In the genomic region with DNA sequence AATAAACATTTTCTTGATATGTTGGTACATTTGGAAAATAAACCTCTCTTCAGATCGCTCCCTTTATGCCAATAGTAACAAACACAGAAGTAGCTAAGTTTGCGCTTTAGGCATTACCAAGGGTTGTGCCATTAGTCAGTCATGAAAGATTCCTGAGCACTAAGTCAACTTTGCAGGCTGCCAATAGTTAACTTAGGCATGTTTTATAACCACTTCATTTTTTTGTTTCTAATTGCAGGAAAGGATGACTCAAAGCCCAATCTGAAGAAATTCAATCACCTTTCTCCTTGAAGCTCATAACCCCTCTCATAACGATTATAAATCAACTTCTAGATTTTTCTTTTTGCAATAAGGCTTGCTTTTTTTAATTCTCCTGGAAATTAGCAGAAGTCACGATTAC, we compare ENCODE assay signal across 14 cellular contexts.
DNase-seq lines count a peak whose midpoint lies in the region; TF ChIP-seq lines count a peak whose summit lies in the region.
"Had no signal": no experiment of that assay in that cellular context is flagged by ENCODE, and none has a peak within 500 bp of the region (broad histone marks: within the 10 kb centered on the region; RNA-seq: fewer than 3 reads in every experiment).

No MANE protein-coding gene starts in this region.

- CTCF ChIA-PET in mammary epithelial cell (lab: Charles Lee; ENCODE audit: low non-redundant PET), result interaction anchor here (0.8 to 1.2 kb wide), 2 partner anchors 23 to 82 kb away, joined by 3 read pairs; no protein-coding TSS in a partner anchor
- CTCF ChIA-PET in HEK293T (lab: Yijun Ruan, JAX), result no interaction called here

- H3K36me3 Mint-ChIP-seq in T-helper 2 cell treated with Interferon-gamma antibody and Interleukin-4, amounts not matched to agents 5 μg/mL and 100 μg/mL, for 36 hours (ENCODE audit: low read depth), result no peaks in the 10 kb centered on the region
- H3K36me3 Mint-ChIP-seq: type B pancreatic cell had no signal

- in situ Hi-C loops in mammary epithelial cell (cut with MboI; ENCODE audit: low sequenced_read_pairs in 2 of 2), result no loop called here

- no TSS peak for BruUV-seq in mammary epithelial cell (replicated peaks; lab: Mats Ljungman, UMichigan)

- H3K27ac ChIP-seq in ACC112 (ENCODE audit: low read depth, low read length) (peak overlapping the region; percentile 82), mammary epithelial cell (ENCODE audit: insufficient read depth, low read depth, low read length) (peak overlapping the region; percentile 53)
- H3K27ac ChIP-seq: A549 had no signal

- H3K36me3 ChIP-seq in ACC112 (ENCODE audit: insufficient read depth, low read length) (no peaks in the 10 kb centered on the region), mammary epithelial cell (ENCODE audit: insufficient read depth, low read length) (no peaks in the 10 kb centered on the region), kidney epithelial cell (ENCODE audit: control insufficient read depth, insufficient read depth, low read length) (no peaks in the 10 kb centered on the region)

- peak overlapping the region; percentile 61 for H3K4me2 ChIP-seq in mammary epithelial cell (ENCODE audit: insufficient read depth, low read depth, low read length)
- H3K4me2 ChIP-seq: A549 had no signal

- no peaks in the 10 kb centered on the region for H3K79me2 ChIP-seq in ACC112 (ENCODE audit: control insufficient read depth, insufficient read depth, low read length, unreplicated experiment)
- H3K79me2 ChIP-seq in mammary epithelial cell (ENCODE audit: insufficient read depth, low read length), result no peaks in the 10 kb centered on the region

- no peak overlapping the region for H3K27ac Mint-ChIP-seq in T-helper 2 cell treated with Interferon-gamma antibody and Interleukin-4, amounts not matched to agents 5 μg/mL and 100 μg/mL, for 36 hours
- H3K27ac Mint-ChIP-seq: type B pancreatic cell had no signal

- no peak overlapping the region for H2AFZ ChIP-seq in ACC112 (ENCODE audit: low read length, unreplicated experiment)
- no peak overlapping the region for H2AFZ ChIP-seq in mammary epithelial cell (ENCODE audit: low read depth, low read length)

- H4K20me1 ChIP-seq in mammary epithelial cell (ENCODE audit: insufficient read depth, low read length), result no peaks in the 10 kb centered on the region

- TF ChIP-seq CTCF in mammary epithelial cell (conservative IDR thresholded peaks at IDR 0.05 in 1 of 2, IDR thresholded peaks at IDR 0.05 in 1 of 2; ENCODE audit: extremely low read depth in 1 of 2, insufficient read depth in 1 of 2, low read depth in 1 of 2, low read length in 2 of 2) (no peak), kidney epithelial cell (IDR thresholded peaks at IDR 0.05; ENCODE audit: insufficient read depth, low read length, poor library complexity, severe bottlenecking) (no peak), GM20000 (IDR thresholded peaks at IDR 0.05; ENCODE audit: extremely low read depth, missing control alignments) (no peak)

- peak overlapping the region; percentile 43; the same call in 1 of the 2 replicates for H3K4me3 ChIP-seq in ACC112 (ENCODE audit: low read depth, low read length)
- no peak overlapping the region for H3K4me3 ChIP-seq in mammary epithelial cell (replicated peaks in 1 of 3; ENCODE audit: insufficient read depth in 1 of 3, low read depth in 2 of 3, low read length in 3 of 3)
- no peak overlapping the region for H3K4me3 ChIP-seq in kidney epithelial cell (ENCODE audit: low read depth, low read length)
- H3K4me3 ChIP-seq: A549 had no signal

- intact Hi-C loops in mammary epithelial cell (cut with micrococcal nuclease), result loop anchor here (2.0 kb wide), 1 partner anchor 38 kb away; no protein-coding TSS in a partner anchor

- no peaks in the 10 kb centered on the region for H3K4me1 Mint-ChIP-seq in T-helper 2 cell treated with Interferon-gamma antibody and Interleukin-4, amounts not matched to agents 5 μg/mL and 100 μg/mL, for 36 hours (ENCODE audit: low read depth)
- H3K4me1 Mint-ChIP-seq: neural crest cell had no signal

- no peaks in the 10 kb centered on the region for H3K9me3 Mint-ChIP-seq in T-helper 2 cell treated with Interferon-gamma antibody and Interleukin-4, amounts not matched to agents 5 μg/mL and 100 μg/mL, for 36 hours
- H3K9me3 Mint-ChIP-seq: neural crest cell, type B pancreatic cell had no signal

- no peak overlapping the region for H3K4me3 Mint-ChIP-seq in T-helper 2 cell treated with Interferon-gamma antibody and Interleukin-4, amounts not matched to agents 5 μg/mL and 100 μg/mL, for 36 hours
- H3K4me3 Mint-ChIP-seq: neural crest cell, type B pancreatic cell had no signal

- POLR2A ChIA-PET in HEK293T (lab: Yijun Ruan, JAX), result no interaction called here

- H3K4me1 ChIP-seq in ACC112 (ENCODE audit: control insufficient read depth, insufficient read depth, low read length, unreplicated experiment), result peaks cover 30% of the 10 kb centered on the region
- H3K4me1 ChIP-seq in mammary epithelial cell (ENCODE audit: insufficient read depth, low read length), result peaks cover 30% of the 10 kb centered on the region
- H3K4me1 ChIP-seq: A549 had no signal

- no peaks in the 10 kb centered on the region for H3K27me3 ChIP-seq in ACC112 (ENCODE audit: insufficient read depth, low read length)
- no peaks in the 10 kb centered on the region for H3K27me3 ChIP-seq in mammary epithelial cell (ENCODE audit: insufficient read depth, low read length)
- no peaks in the 10 kb centered on the region for H3K27me3 ChIP-seq in kidney epithelial cell (ENCODE audit: control insufficient read depth, insufficient read depth, low read length)

- DNase-seq in HPDE6-E6E7 (ENCODE audit: extremely low spot score), result peak; percentile 65
- peak; percentile 85 for DNase-seq in mammary epithelial cell
- DNase-seq in kidney epithelial cell (ENCODE audit: low read depth), result peak; percentile 79
- DNase-seq in HEK293T (ENCODE audit: extremely low spot score), result no peak
- no peak for DNase-seq in T-helper 2 cell treated with Interferon-gamma antibody and Interleukin-4, amounts not matched to agents 5 μg/mL and 100 μg/mL, for 36 hours (ENCODE audit: low spot score)
- DNase-seq in mucosa of gallbladder (ENCODE audit: low spot score), result no peak
- DNase-seq in GM20000 (ENCODE audit: low spot score), result no peak
- DNase-seq: activated naive CD4-positive, alpha-beta T cell treated with Interleukin-2 at 50 U/mL for 16 hours; DND-41; NCI-H1105 had no signal

- 13% methylated on average over 3 of the region's 4 CpGs for WGBS in mammary epithelial cell (ENCODE audit: low coverage, missing lambda C conversion rate)

- no peaks in the 10 kb centered on the region for H3K9me3 ChIP-seq in mammary epithelial cell (replicated peaks; ENCODE audit: insufficient read depth, low read length)
- H3K9me3 ChIP-seq: A549 had no signal

- no peak overlapping the region for H3K9ac ChIP-seq in mammary epithelial cell (ENCODE audit: insufficient read depth, low read length)

- dilution Hi-C loops in mammary epithelial cell (cut with HindIII; ENCODE audit: low sequenced_read_pairs), result no loop called here

- H3K27me3 Mint-ChIP-seq in T-helper 2 cell treated with Interferon-gamma antibody and Interleukin-4, amounts not matched to agents 5 μg/mL and 100 μg/mL, for 36 hours (ENCODE audit: low read depth), result no peaks in the 10 kb centered on the region
- H3K27me3 Mint-ChIP-seq: type B pancreatic cell had no signal

TF ChIP-seq in HEK293T, 16 proteins besides CTCF, POLR2A, EP300 and RAD21:
- TF ChIP-seq ARNT (IDR thresholded peaks at IDR 0.05) (no peak), LEF1 (IDR thresholded peaks at IDR 0.05; ENCODE audit: borderline replicate concordance) (no peak), L3MBTL2 (conservative IDR thresholded peaks at IDR 0.05) (no peak), HDGF (IDR thresholded peaks at IDR 0.05; ENCODE audit: borderline replicate concordance) (no peak), FOXM1 (IDR thresholded peaks at IDR 0.05; ENCODE audit: borderline replicate concordance) (no peak), SUZ12 (IDR thresholded peaks at IDR 0.05) (no peak), BHLHE40 (IDR thresholded peaks at IDR 0.05; ENCODE audit: borderline replicate concordance) (no peak), TARDBP (IDR thresholded peaks at IDR 0.05) (no peak), NFRKB (IDR thresholded peaks at IDR 0.05) (no peak)
- TF ChIP-seq, protein P1, sequence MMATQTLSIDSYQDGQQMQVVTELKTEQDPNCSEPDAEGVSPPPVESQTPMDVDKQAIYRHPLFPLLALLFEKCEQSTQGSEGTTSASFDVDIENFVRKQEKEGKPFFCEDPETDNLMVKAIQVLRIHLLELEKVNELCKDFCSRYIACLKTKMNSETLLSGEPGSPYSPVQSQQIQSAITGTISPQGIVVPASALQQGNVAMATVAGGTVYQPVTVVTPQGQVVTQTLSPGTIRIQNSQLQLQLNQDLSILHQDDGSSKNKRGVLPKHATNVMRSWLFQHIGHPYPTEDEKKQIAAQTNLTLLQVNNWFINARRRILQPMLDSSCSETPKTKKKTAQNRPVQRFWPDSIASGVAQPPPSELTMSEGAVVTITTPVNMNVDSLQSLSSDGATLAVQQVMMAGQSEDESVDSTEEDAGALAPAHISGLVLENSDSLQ (IDR thresholded peaks at IDR 0.05), result no peak

Comparison
In these comparisons a context has a peak if more than half of its experiments do, and no peak if none do; other contexts are left out.
1. DNase-seq: peak in HPDE6-E6E7 (single experiment), mammary epithelial cell (single experiment) and kidney epithelial cell (single experiment); none in HEK293T (single experiment), T-helper 2 cell treated with Interferon-gamma antibody and Interleukin-4, amounts not matched to agents 5 μg/mL and 100 μg/mL, for 36 hours (single experiment), mucosa of gallbladder (single experiment) and GM20000 (single experiment).